17 cellular contexts compared by ENCODE assay signal in the genomic region with DNA sequence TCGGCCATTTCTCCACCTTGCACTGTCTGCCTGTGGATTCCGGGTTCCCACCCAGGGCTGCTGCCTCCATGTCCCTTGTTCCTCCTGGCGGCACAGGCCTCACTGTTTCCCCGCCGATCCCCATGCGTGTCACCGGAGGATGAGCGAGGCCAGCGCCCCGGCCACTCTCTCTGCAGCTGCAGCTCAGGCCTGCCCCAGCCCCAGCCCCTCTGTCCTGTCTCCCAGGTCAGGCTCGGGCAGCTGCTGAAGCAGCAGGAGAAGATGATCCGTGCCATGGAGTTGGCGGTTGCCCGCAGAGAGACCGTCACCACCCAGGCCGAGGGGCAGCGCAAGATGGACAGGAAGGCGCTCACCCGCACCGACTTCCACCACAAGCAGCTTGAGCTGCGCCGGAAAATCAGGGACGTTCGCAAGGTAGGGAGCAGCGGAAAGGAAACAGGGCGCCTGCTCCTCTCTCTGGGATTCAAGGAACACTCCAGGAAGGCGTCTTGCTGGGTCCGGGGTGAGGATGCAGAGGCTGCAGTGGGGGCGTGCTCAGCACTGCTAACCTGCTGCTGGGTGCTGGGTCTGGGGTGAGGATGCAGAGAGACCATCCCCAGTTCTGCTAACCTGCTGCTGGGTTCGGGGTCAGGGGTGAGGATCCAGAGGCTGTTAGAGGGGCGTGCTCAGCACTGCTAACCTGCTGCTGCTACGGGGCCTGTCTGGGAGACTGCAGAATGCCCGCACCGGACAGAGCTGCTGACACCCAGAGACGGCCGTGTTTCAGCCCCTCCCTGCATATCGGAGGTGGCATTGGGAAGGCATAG. TPM values are rescaled to one million over a fixed set of nuclear protein-coding genes. Genes with fewer than 3 reads are reported as not detected.
"Had no signal": no experiment of that assay in that cellular context is flagged by ENCODE, and none has a peak within 500 bp of the region (broad histone marks: within the 10 kb centered on the region; RNA-seq: fewer than 3 reads in every experiment).

No MANE protein-coding gene starts in this region.

- FAIRE-seq: bronchial epithelial cell, endothelial cell of umbilical vein, frontal cortex had no signal

- H3K27ac Mint-ChIP-seq: activated B cell treated with CpG ODN at 0.5 μM for 24 hours; activated naive CD8-positive, alpha-beta T cell treated with anti-CD3 and anti-CD28 coated beads, Interleukin-2, amount 10 ng/mL, durations not matched to agents 7 days and 5 days; naive thymus-derived CD4-positive, alpha-beta T cell; stimulated activated naive CD8-positive, alpha-beta T cell treated with anti-CD3 and anti-CD28 coated beads, Interleukin-15, Interleukin-2, amounts not matched to agents 100 ng/mL and 50 ng/mL, for 24 hours; T-helper 1 cell treated with Interleukin-12 subunit alpha and Interleukin-12 subunit beta and Interleukin-4 antibody, amounts not matched to agents 30 μg/mL and 1 μg/mL, for 36 hours had no signal

- DNase-seq: activated B cell treated with CpG ODN at 0.5 μM for 24 hours; activated CD4-positive, alpha-beta T cell treated with anti-CD3 and anti-CD28 coated beads, Interleukin-2, amount 50 U/mL, for 1 hour; activated naive CD8-positive, alpha-beta T cell treated with anti-CD3 and anti-CD28 coated beads, Interleukin-2, amount 10 ng/mL, durations not matched to agents 7 days and 5 days; activated T-cell treated with anti-CD3 and anti-CD28 coated beads for 4 hours; anterior cingulate cortex; kidney glomerular epithelial cell; naive thymus-derived CD4-positive, alpha-beta T cell; occipital lobe; SK-N-SH; stimulated activated CD4-positive, alpha-beta T cell treated with anti-CD3 and anti-CD28 coated beads, Interleukin-4, amount 100 ng/mL, for 24 hours had no signal

- H3K36me3 ChIP-seq: upper lobe of left lung had no signal

- H3K4me3 ChIP-seq: lung, upper lobe of left lung had no signal

- H3K9me3 Mint-ChIP-seq: activated B cell treated with CpG ODN at 0.5 μM for 24 hours; activated naive CD8-positive, alpha-beta T cell treated with anti-CD3 and anti-CD28 coated beads, Interleukin-2, amount 10 ng/mL, durations not matched to agents 7 days and 5 days; stimulated activated naive CD8-positive, alpha-beta T cell treated with anti-CD3 and anti-CD28 coated beads, Interleukin-15, Interleukin-2, amounts not matched to agents 100 ng/mL and 50 ng/mL, for 24 hours; T-helper 1 cell treated with Interleukin-12 subunit alpha and Interleukin-12 subunit beta and Interleukin-4 antibody, amounts not matched to agents 30 μg/mL and 1 μg/mL, for 36 hours had no signal

- H3K27ac ChIP-seq: upper lobe of left lung had no signal

- H3K4me3 Mint-ChIP-seq: activated B cell treated with CpG ODN at 0.5 μM for 24 hours; activated naive CD8-positive, alpha-beta T cell treated with anti-CD3 and anti-CD28 coated beads, Interleukin-2, amount 10 ng/mL, durations not matched to agents 7 days and 5 days; naive thymus-derived CD4-positive, alpha-beta T cell; stimulated activated naive CD8-positive, alpha-beta T cell treated with anti-CD3 and anti-CD28 coated beads, Interleukin-15, Interleukin-2, amounts not matched to agents 100 ng/mL and 50 ng/mL, for 24 hours; T-helper 1 cell treated with Interleukin-12 subunit alpha and Interleukin-12 subunit beta and Interleukin-4 antibody, amounts not matched to agents 30 μg/mL and 1 μg/mL, for 36 hours had no signal

- H3K9me3 ChIP-seq: SK-N-SH, upper lobe of left lung had no signal

- H3K27me3 ChIP-seq: upper lobe of left lung had no signal

- H3K36me3 Mint-ChIP-seq: activated naive CD8-positive, alpha-beta T cell treated with anti-CD3 and anti-CD28 coated beads, Interleukin-2, amount 10 ng/mL, durations not matched to agents 7 days and 5 days; naive thymus-derived CD4-positive, alpha-beta T cell had no signal

- H3K27me3 Mint-ChIP-seq: stimulated activated naive CD8-positive, alpha-beta T cell treated with anti-CD3 and anti-CD28 coated beads, Interleukin-15, Interleukin-2, amounts not matched to agents 100 ng/mL and 50 ng/mL, for 24 hours had no signal

- ATAC-seq: naive thymus-derived CD4-positive, alpha-beta T cell had no signal

- H3K9ac ChIP-seq: SK-N-SH had no signal

RNA-seq across cellular contexts. Expression of gene CCDC40, which starts 58.8 kb away (rescaled TPM):
- polyA plus RNA-seq: naive thymus-derived CD4-positive, alpha-beta T cell had no signal
